1 cellular context compared by ENCODE assay signal in genomic region chr7:37015353-37016034, GRCh38.
TF ChIP-seq lines count a peak whose summit lies in the region.

No MANE protein-coding gene starts in this region.

TF ChIP-seq in HepG2, 621 proteins besides CTCF, POLR2A, EP300 and RAD21 (continued from another document and continues in another):
- TF ChIP-seq ZNF512B (CRISPR knock-in tag; IDR thresholded peaks at IDR 0.05; ENCODE audit: borderline replicate concordance) (0 out of 2 replicates have a peak, but pooled peaks have one; percentile 40), ZBTB25 (CRISPR knock-in tag; IDR thresholded peaks at IDR 0.05) (no peak), HNF4A (CRISPR knock-in tag; IDR thresholded peaks at IDR 0.05) (peak; percentile 50; the same call in 1 of the 2 replicates), PRPF4 (IDR thresholded peaks at IDR 0.05; ENCODE audit: low read depth, low read length, poor library complexity, severe bottlenecking) (no peak), MTA1 (CRISPR knock-in tag; IDR thresholded peaks at IDR 0.05; ENCODE audit: borderline replicate concordance) (no peak), SP4 (CRISPR knock-in tag; IDR thresholded peaks at IDR 0.05) (0 out of 2 replicates have a peak, but pooled peaks have one; percentile 33), HOMEZ (CRISPR knock-in tag; IDR thresholded peaks at IDR 0.05; ENCODE audit: low read depth) (peak; percentile 31; the same call in 1 of the 2 replicates), MXD1 (CRISPR knock-in tag; IDR thresholded peaks at IDR 0.05) (no peak), GTF3A (CRISPR knock-in tag; conservative IDR thresholded peaks at IDR 0.05) (0 out of 2 replicates have a peak, but pooled peaks have one; percentile 69), ISL2 (CRISPR knock-in tag; IDR thresholded peaks at IDR 0.05) (peak; percentile 25; the same call in 1 of the 2 replicates), MYPOP (CRISPR knock-in tag; IDR thresholded peaks at IDR 0.05) (no peak), ZBTB38 (CRISPR knock-in tag; IDR thresholded peaks at IDR 0.05) (peak; percentile 96; the same call in 1 of the 2 replicates), ZSCAN29 (CRISPR knock-in tag; conservative IDR thresholded peaks at IDR 0.05) (no peak), LBX2 (CRISPR knock-in tag; IDR thresholded peaks at IDR 0.05; ENCODE audit: borderline replicate concordance) (no peak), ZNF605 (CRISPR knock-in tag; IDR thresholded peaks at IDR 0.05) (no peak), FOXA3 (CRISPR knock-in tag; IDR thresholded peaks at IDR 0.05) (peak; percentile 16; the same call in 1 of the 2 replicates), ZNF552 (CRISPR knock-in tag; IDR thresholded peaks at IDR 0.05; ENCODE audit: borderline replicate concordance) (0 out of 2 replicates have a peak, but pooled peaks have one; percentile 29), BCL6 (CRISPR knock-in tag; IDR thresholded peaks at IDR 0.05) (peak; percentile 63; the same call in 1 of the 2 replicates), ZNF224 (CRISPR knock-in tag; IDR thresholded peaks at IDR 0.05) (no peak), ZFAT (CRISPR knock-in tag; conservative IDR thresholded peaks at IDR 0.05) (no peak), TBX2 (CRISPR knock-in tag; IDR thresholded peaks at IDR 0.05; ENCODE audit: borderline replicate concordance) (peak; percentile 65; the same call in 1 of the 2 replicates), SOX5 (CRISPR knock-in tag; IDR thresholded peaks at IDR 0.05; ENCODE audit: borderline replicate concordance) (0 out of 2 replicates have a peak, but pooled peaks have one; percentile 34), PAXIP1 (CRISPR knock-in tag; conservative IDR thresholded peaks at IDR 0.05) (peak; percentile 37; the same call in 1 of the 2 replicates), SOX13 (IDR thresholded peaks at IDR 0.05) (no peak), SOX13 (CRISPR knock-in tag; conservative IDR thresholded peaks at IDR 0.05 in 1 of 2, IDR thresholded peaks at IDR 0.05 in 1 of 2) (no peak), ZFY (CRISPR knock-in tag; IDR thresholded peaks at IDR 0.05) (peak; percentile 5; the same call in 1 of the 2 replicates), ZNF800 (CRISPR knock-in tag; IDR thresholded peaks at IDR 0.05) (no peak), ZBTB43 (CRISPR knock-in tag; conservative IDR thresholded peaks at IDR 0.05) (0 out of 2 replicates have a peak, but pooled peaks have one; percentile 29), ETV5 (CRISPR knock-in tag; IDR thresholded peaks at IDR 0.05; ENCODE audit: borderline replicate concordance) (peak; percentile 52; the same call in 1 of the 2 replicates), ZNF230 (CRISPR knock-in tag; IDR thresholded peaks at IDR 0.05) (0 out of 2 replicates have a peak, but pooled peaks have one; percentile 18), ZNF687 (CRISPR knock-in tag; IDR thresholded peaks at IDR 0.05) (peak; percentile 53), HDAC1 (CRISPR knock-in tag; IDR thresholded peaks at IDR 0.05) (peak; percentile 41), ZNF558 (CRISPR knock-in tag; IDR thresholded peaks at IDR 0.05; ENCODE audit: borderline replicate concordance) (no peak), TEAD3 (CRISPR knock-in tag; optimal IDR thresholded peaks at IDR 0.05; ENCODE audit: borderline replicate concordance) (peak; percentile 26)
